8 cellular contexts compared by ENCODE assay signal in the genomic region with DNA sequence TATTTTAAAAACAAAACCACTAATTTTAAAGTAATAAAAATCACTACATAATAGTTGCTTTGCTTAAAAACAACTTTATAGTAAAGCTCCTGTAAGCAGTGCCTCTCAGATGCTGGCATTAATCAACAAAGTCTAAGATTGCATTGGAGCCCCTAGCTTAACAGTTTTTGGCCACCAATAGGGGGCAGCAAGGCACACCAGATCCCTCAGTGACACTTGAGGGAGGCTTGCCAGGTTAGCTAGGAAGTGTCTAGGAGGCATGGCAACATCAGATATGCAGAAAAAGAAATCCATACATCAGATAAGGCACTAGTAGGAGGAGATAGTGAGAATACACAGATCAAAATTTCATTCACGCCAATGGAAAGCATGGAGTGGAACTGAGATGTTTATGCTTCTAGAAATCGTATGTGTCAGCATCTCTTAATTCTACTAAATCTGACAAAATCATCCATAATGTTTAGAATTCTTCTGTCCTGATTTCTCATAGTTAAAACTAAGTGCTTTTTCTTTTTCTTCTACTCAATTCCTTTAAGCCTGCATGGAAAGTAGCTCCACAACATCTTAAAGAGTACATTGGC.
A peak's percentile ranks its signal among the peaks of the same experiment; 100 is the strongest.
DNase-seq lines count a peak whose midpoint lies in the region; ATAC-seq and TF ChIP-seq lines count a peak whose summit lies in the region.

No MANE protein-coding gene starts in this region.

- DNase-seq in Caki2 (ENCODE audit: low read depth) (peak; percentile 48), NCI-H82 (lab: John Stamatoyannopoulos, UW) (peak; percentile 82), endothelial cell (ENCODE audit: low spot score) (peak; percentile 66), myocyte (ENCODE audit: low read depth) (peak; percentile 83)
- DNase-seq in activated CD8-positive, alpha-beta T cell treated with anti-CD3 and anti-CD28 coated beads, Interleukin-2, amount 10 ng/mL, durations not matched to agents 7 days and 5 days, result peak; percentile 70
- peak; percentile 78 for DNase-seq in stimulated activated naive CD8-positive, alpha-beta T cell treated with anti-CD3 and anti-CD28 coated beads, Interleukin-15, Interleukin-2, amounts not matched to agents 100 U/mL and 50 U/mL, for 24 hours

- H3K4me3 Mint-ChIP-seq in activated CD8-positive, alpha-beta T cell treated with anti-CD3 and anti-CD28 coated beads, Interleukin-2, amount 10 ng/mL, durations not matched to agents 7 days and 5 days, result no peak overlapping the region
- H3K4me3 Mint-ChIP-seq in endothelial cell (ENCODE audit: unreplicated experiment), result no peak overlapping the region

- in situ Hi-C loops in Caki2 (cut with HindIII; ENCODE audit: low pct_unique_long_range_greater_than_20kb, low sequenced_read_pairs), result no loop called here

- H3K9me3 Mint-ChIP-seq in activated CD8-positive, alpha-beta T cell treated with anti-CD3 and anti-CD28 coated beads, Interleukin-2, amount 10 ng/mL, durations not matched to agents 7 days and 5 days (ENCODE audit: insufficient read depth), result no peaks in the 10 kb centered on the region
- no peaks in the 10 kb centered on the region for H3K9me3 Mint-ChIP-seq in endothelial cell (ENCODE audit: unreplicated experiment)

- POLR2A ChIA-PET in activated CD8-positive, alpha-beta T cell treated with anti-CD3 and anti-CD28 coated beads, Interleukin-2, amount 10 ng/mL, durations not matched to agents 7 days and 5 days (lab: Charles Lee), result no interaction called here

- no peaks in the 10 kb centered on the region for H3K4me1 Mint-ChIP-seq in activated CD8-positive, alpha-beta T cell treated with anti-CD3 and anti-CD28 coated beads, Interleukin-2, amount 10 ng/mL, durations not matched to agents 7 days and 5 days (ENCODE audit: low read depth)
- H3K4me1 Mint-ChIP-seq in endothelial cell (ENCODE audit: unreplicated experiment), result peaks cover 12% of the 10 kb centered on the region

- ATAC-seq in GM19467 (IDR thresholded peaks at IDR 0.05; ENCODE audit: unreplicated experiment) (peak; percentile 93), HG03565 (IDR thresholded peaks at IDR 0.05; ENCODE audit: unreplicated experiment) (peak; percentile 92)
- ATAC-seq in activated CD8-positive, alpha-beta T cell treated with anti-CD3 and anti-CD28 coated beads, Interleukin-2, amount 10 ng/mL, durations not matched to agents 7 days and 5 days, result peak; percentile 76
- peak; percentile 91 for ATAC-seq in stimulated activated naive CD8-positive, alpha-beta T cell treated with anti-CD3 and anti-CD28 coated beads, Interleukin-15, Interleukin-2, amounts not matched to agents 100 U/mL and 50 U/mL, for 24 hours

- TF ChIP-seq CTCF in endothelial cell (IDR thresholded peaks at IDR 0.05; ENCODE audit: unreplicated experiment), result peak; percentile 73

- H3K27me3 Mint-ChIP-seq in activated CD8-positive, alpha-beta T cell treated with anti-CD3 and anti-CD28 coated beads, Interleukin-2, amount 10 ng/mL, durations not matched to agents 7 days and 5 days (ENCODE audit: low read depth), result peaks cover 7% of the 10 kb centered on the region
- peaks cover 2% of the 10 kb centered on the region for H3K27me3 Mint-ChIP-seq in endothelial cell (ENCODE audit: unreplicated experiment)

- H3K27ac Mint-ChIP-seq in activated CD8-positive, alpha-beta T cell treated with anti-CD3 and anti-CD28 coated beads, Interleukin-2, amount 10 ng/mL, durations not matched to agents 7 days and 5 days, result no peak overlapping the region
- H3K27ac Mint-ChIP-seq in endothelial cell (ENCODE audit: unreplicated experiment), result no peak overlapping the region

- CTCF ChIA-PET in activated CD8-positive, alpha-beta T cell treated with anti-CD3 and anti-CD28 coated beads, Interleukin-2, amount 10 ng/mL, durations not matched to agents 7 days and 5 days (lab: Charles Lee), result interaction anchor here (0.6 to 2.5 kb wide), 37 partner anchors 9 to 793 kb away, joined by 3 to 20 read pairs (median 4); a partner anchor contains a TSS

- H3K36me3 Mint-ChIP-seq in activated CD8-positive, alpha-beta T cell treated with anti-CD3 and anti-CD28 coated beads, Interleukin-2, amount 10 ng/mL, durations not matched to agents 7 days and 5 days (ENCODE audit: low read depth), result no peaks in the 10 kb centered on the region
- no peaks in the 10 kb centered on the region for H3K36me3 Mint-ChIP-seq in endothelial cell (ENCODE audit: low read depth, unreplicated experiment)

Comparison
In these comparisons a context has a peak if more than half of its experiments do, and no peak if none do; other contexts are left out.
1. Peak in every context shown above with its lines: DNase-seq and ATAC-seq.